ENCODE assay signal across 9 cellular contexts in the genomic region with DNA sequence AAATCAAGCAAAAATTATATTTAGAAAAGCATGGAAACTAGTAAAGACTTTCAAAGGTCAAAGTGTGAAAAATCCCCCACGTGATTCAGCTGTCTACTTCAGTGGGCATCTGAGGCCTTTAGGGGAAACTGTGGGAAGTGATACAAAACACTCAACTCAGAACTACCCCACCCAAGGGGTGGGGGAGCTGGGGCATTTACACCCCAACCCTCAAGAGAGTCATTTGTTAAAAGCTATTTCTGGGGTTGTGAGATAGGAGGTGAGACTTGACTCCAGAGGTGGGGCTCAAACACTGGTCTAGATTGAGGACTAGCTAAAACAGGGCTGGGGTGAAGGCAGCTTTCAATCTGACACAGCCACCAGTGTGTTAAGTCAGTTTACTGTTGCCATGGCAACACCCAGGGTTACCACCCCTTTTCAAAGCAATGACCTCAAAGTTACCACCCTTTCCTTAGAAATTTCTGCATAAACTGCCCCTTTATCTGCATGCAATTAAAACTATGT. TPM values are rescaled to one million over a fixed set of nuclear protein-coding genes. Genes with fewer than 3 reads are reported as not detected.
DNase-seq lines count a peak whose midpoint lies in the region; ATAC-seq and TF ChIP-seq lines count a peak whose summit lies in the region.
"Had no signal": no experiment of that assay in that cellular context is flagged by ENCODE, and none has a peak within 500 bp of the region (broad histone marks: within the 10 kb centered on the region; RNA-seq: fewer than 3 reads in every experiment).

No MANE protein-coding gene starts in this region.

- in situ Hi-C loops in brain microvascular endothelial cell (cut with HindIII; ENCODE audit: low pct_ligation_motif_present, low sequenced_read_pairs): no loop called here

- H3K4me1 Mint-ChIP-seq in naive B cell: peaks cover 18 to 27% (median 19%) of the 10 kb centered on the region in 3 donors

- ATAC-seq in GM19025 (IDR thresholded peaks at IDR 0.05; ENCODE audit: low read depth, unreplicated experiment) (peak; percentile 68), HG02798 (IDR thresholded peaks at IDR 0.05; ENCODE audit: poor library complexity, unreplicated experiment) (peak; percentile 76), naive B cell (ENCODE audit: low read depth in 2 of 2) (peak; percentile 16 to 71), GM21737 (IDR thresholded peaks at IDR 0.05; ENCODE audit: unreplicated experiment) (no peak)

- H3K4me3 Mint-ChIP-seq in naive B cell: no peak overlapping the region

- H3K27ac Mint-ChIP-seq in naive B cell: peak overlapping the region in 4 of 6 donors; percentile 42 to 63 (median 56)

- H3K9me3 Mint-ChIP-seq in naive B cell: no peaks in the 10 kb centered on the region

- peak; percentile 51 for DNase-seq in RPMI7951 (ENCODE audit: low read depth)
- DNase-seq in naive B cell: no peak
- DNase-seq in brain microvascular endothelial cell: no peak
- DNase-seq in T-helper 9 cell: no peak
- DNase-seq: NCI-H2107 had no signal

- H3K36me3 Mint-ChIP-seq in naive B cell: no peaks in the 10 kb centered on the region

- no peaks in the 10 kb centered on the region for H3K27me3 ChIP-seq in brain microvascular endothelial cell (replicated peaks)

- no peaks in the 10 kb centered on the region for H3K36me3 ChIP-seq in brain microvascular endothelial cell (replicated peaks)

- no peak overlapping the region for H3K4me3 ChIP-seq in brain microvascular endothelial cell (ENCODE audit: low read depth, low read length)

- no peaks in the 10 kb centered on the region for H3K27me3 Mint-ChIP-seq in naive B cell

- H3K27ac ChIP-seq in brain microvascular endothelial cell: no peak overlapping the region

- no peak for TF ChIP-seq CTCF in brain microvascular endothelial cell (IDR thresholded peaks at IDR 0.05; ENCODE audit: low read depth, low read length, missing control alignments)

RNA-seq across cellular contexts. Expression of a gene that starts 9.8 kb away (rescaled TPM):
- total RNA-seq in RPMI7951 (2014; rRNA removed; shearing (Covaris generic)): not detected in 2 replicates
- polyA plus RNA-seq in naive B cell (ENCODE audit: low read depth in 6 of 6): under 1 TPM in 2 of 6 donors, not detected in 4; 0.81 to 0.96 TPM
- total RNA-seq: subcutaneous adipose tissue had no signal
